In genomic region chr3:195113074-195113473, GRCh38 we compare ENCODE assay signal across 16 cellular contexts.
A peak's percentile ranks its signal among the peaks of the same experiment; 100 is the strongest.
DNase-seq lines count a peak whose midpoint lies in the region; ATAC-seq, FAIRE-seq and TF ChIP-seq lines count a peak whose summit lies in the region.
"Had no signal": no experiment of that assay in that cellular context is flagged by ENCODE, and none has a peak within 500 bp of the region (broad histone marks: within the 10 kb centered on the region; RNA-seq: fewer than 3 reads in every experiment).

No MANE protein-coding gene starts in this region.

- H3K79me1 ChIP-seq in mesenchymal stem cell (replicated peaks; ENCODE audit: low read length, poor library complexity, severe bottlenecking): peaks cover 17% of the 10 kb centered on the region

- H3K9ac ChIP-seq in fibroblast of lung (ENCODE audit: insufficient read depth, low read length): no peak overlapping the region
- H3K9ac ChIP-seq in mesenchymal stem cell (ENCODE audit: low read length): no peak overlapping the region

- H3K4me1 ChIP-seq in fibroblast of lung (ENCODE audit: control insufficient read depth, extremely low read depth, insufficient read depth, low read length): no peaks in the 10 kb centered on the region
- peaks cover 5% of the 10 kb centered on the region for H3K4me1 ChIP-seq in mesenchymal stem cell (ENCODE audit: control insufficient read depth, insufficient read depth, low read depth, low read length)

- H2AFZ ChIP-seq in fibroblast of lung (ENCODE audit: low read length) (no peak overlapping the region), mesenchymal stem cell (ENCODE audit: low read depth, low read length) (no peak overlapping the region)

- H3K23ac ChIP-seq in mesenchymal stem cell (ENCODE audit: low read length in 2 of 2): no peak overlapping the region

- H2BK15ac ChIP-seq in mesenchymal stem cell (ENCODE audit: low read depth, poor library complexity, severe bottlenecking): peak overlapping the region; percentile 56

- no peak overlapping the region for H2AK5ac ChIP-seq in mesenchymal stem cell (ENCODE audit: low read length, severe bottlenecking)

- H3K36me3 ChIP-seq in fibroblast of lung (ENCODE audit: control insufficient read depth, insufficient read depth, low read length) (peaks cover 1% of the 10 kb centered on the region), mesenchymal stem cell (ENCODE audit: control insufficient read depth in 1 of 2, insufficient read depth in 2 of 2, low read depth in 1 of 2, low read length in 2 of 2) (peaks cover 9 to 26% of the 10 kb centered on the region in 2 experiments)

- H3K4me2 ChIP-seq in fibroblast of lung (ENCODE audit: extremely low read depth, insufficient read depth, low read length) (peak overlapping the region; percentile 9), mesenchymal stem cell (ENCODE audit: low read length, poor library complexity, severe bottlenecking) (no peak overlapping the region)

- no peak overlapping the region for H2BK12ac ChIP-seq in mesenchymal stem cell (ENCODE audit: low read length in 2 of 2)

- no peaks in the 10 kb centered on the region for H3K27me3 ChIP-seq in fibroblast of lung (ENCODE audit: control insufficient read depth, insufficient read depth, low read length)
- no peaks in the 10 kb centered on the region for H3K27me3 ChIP-seq in mesenchymal stem cell (ENCODE audit: control insufficient read depth in 1 of 2, insufficient read depth in 1 of 2, low read length in 2 of 2)

- H4K91ac ChIP-seq in mesenchymal stem cell (ENCODE audit: low read length): no peak overlapping the region

- no peak overlapping the region for H2BK120ac ChIP-seq in mesenchymal stem cell (ENCODE audit: low read depth, low read length)

- H3K4ac ChIP-seq in mesenchymal stem cell (ENCODE audit: low read depth in 1 of 2, low read length in 2 of 2): no peak overlapping the region

- H3K79me2 ChIP-seq in fibroblast of lung (ENCODE audit: control insufficient read depth, insufficient read depth, low read length): no peaks in the 10 kb centered on the region

- no peak for FAIRE-seq in HTR-8/SVneo (lab: Jason Lieb, UNC)
- FAIRE-seq: H54 had no signal

- no peak for ATAC-seq in HG03045 (IDR thresholded peaks at IDR 0.05; ENCODE audit: unreplicated experiment)
- no peak for ATAC-seq in HG02678 (IDR thresholded peaks at IDR 0.05; ENCODE audit: unreplicated experiment)

- H3K9me3 ChIP-seq in fibroblast of lung (ENCODE audit: control insufficient read depth, insufficient read depth, low read depth, low read length) (no peaks in the 10 kb centered on the region), mesenchymal stem cell (ENCODE audit: control insufficient read depth, low read length) (no peaks in the 10 kb centered on the region)

- no peak overlapping the region for H3K14ac ChIP-seq in mesenchymal stem cell (ENCODE audit: low read length in 2 of 2)

- peak overlapping the region; percentile 13 for H4K8ac ChIP-seq in mesenchymal stem cell (ENCODE audit: low read length)

- no peak overlapping the region for H2BK5ac ChIP-seq in mesenchymal stem cell (ENCODE audit: low read depth, low read length, poor library complexity, severe bottlenecking)

- no peak for TF ChIP-seq CTCF in fibroblast of lung (conservative IDR thresholded peaks at IDR 0.05 in 1 of 2, IDR thresholded peaks at IDR 0.05 in 1 of 2; ENCODE audit: low read depth in 1 of 2, low read length in 2 of 2)

- DNase-seq in DMS79 treated with DMSO at 0.1 percent for 48 hours (lab: John Stamatoyannopoulos, UW) (peak; percentile 43), DMS79 (lab: John Stamatoyannopoulos, UW) (no peak), fibroblast of lung (ENCODE audit: low read depth in 2 of 2) (peak in 1 of 2 donors; percentile 61), mesenchymal stem cell (no peak), HTR-8/SVneo (ENCODE audit: insufficient read length, low spot score) (no peak), caudate nucleus (lab: John Stamatoyannopoulos, UW) (no peak)
- DNase-seq: 8988T, GF-D8, HFFc6, NCI-H187 treated with DMSO at 0.1 percent for 48 hours, NCI-H226, OCI-M1, Right ventricle myocardium superior had no signal

- no peak overlapping the region for H3K27ac ChIP-seq in fibroblast of lung (ENCODE audit: insufficient read depth, low read length)
- H3K27ac ChIP-seq in mesenchymal stem cell (ENCODE audit: low read length, poor library complexity, severe bottlenecking): no peak overlapping the region
- H3K27ac ChIP-seq in caudate nucleus (ENCODE audit: low read depth, low read length): no peak overlapping the region

- no peaks in the 10 kb centered on the region for H4K20me1 ChIP-seq in fibroblast of lung (ENCODE audit: control insufficient read depth, extremely low read depth, insufficient read depth, low read length)

- H3K18ac ChIP-seq in mesenchymal stem cell (ENCODE audit: low read depth in 1 of 2, low read length in 2 of 2): no peak overlapping the region

- 94% methylated on average over 15 of the region's 15 CpGs for WGBS in mesenchymal stem cell

- H3K4me3 ChIP-seq in fibroblast of lung (replicated peaks in 1 of 4; ENCODE audit: control extremely low read depth in 1 of 4, insufficient read depth in 1 of 4, low read depth in 3 of 4, low read length in 4 of 4): no peak overlapping the region
- H3K4me3 ChIP-seq in mesenchymal stem cell (ENCODE audit: insufficient read depth in 1 of 2, low read depth in 1 of 2, low read length in 2 of 2): no peak overlapping the region
